16 cellular contexts compared by ENCODE assay signal in genomic region chr22:42642801-42643631, GRCh38. TPM values are rescaled to one million over a fixed set of nuclear protein-coding genes. Genes with fewer than 3 reads are reported as not detected.
DNase-seq lines count a peak whose midpoint lies in the region; ATAC-seq and TF ChIP-seq lines count a peak whose summit lies in the region.
"Had no signal": no experiment of that assay in that cellular context is flagged by ENCODE, and none has a peak within 500 bp of the region (broad histone marks: within the 10 kb centered on the region; RNA-seq: fewer than 3 reads in every experiment).

No MANE protein-coding gene starts in this region.

- no peak for TF ChIP-seq CTCF in osteoblast (IDR thresholded peaks at IDR 0.05; ENCODE audit: extremely low read depth, low read depth, low read length)

- H3K4me3 ChIP-seq in BLaER1 treated with 17β-estradiol and CSF1 and Interleukin-3, amounts not matched to agents 10 nM and 100 nM = no peak overlapping the region
- H3K4me3 ChIP-seq in osteoblast (ENCODE audit: insufficient read depth, low read length) = no peak overlapping the region
- H3K4me3 ChIP-seq: smooth muscle cell had no signal

- H3K27ac ChIP-seq in BLaER1 treated with 17β-estradiol and CSF1 and Interleukin-3, amounts not matched to agents 10 nM and 100 nM = peak overlapping the region in 6 of 11 experiments; percentile 3 to 59 (median 31); a peak in 3 of 22 replicates
- no peak overlapping the region for H3K27ac ChIP-seq in osteoblast (ENCODE audit: low read depth, low read length)
- H3K27ac ChIP-seq: foreskin keratinocyte had no signal

- no peaks in the 10 kb centered on the region for H3K9me3 ChIP-seq in BLaER1 treated with 17β-estradiol and CSF1 and Interleukin-3, amounts not matched to agents 10 nM and 100 nM (replicated peaks in 1 of 11)
- no peaks in the 10 kb centered on the region for H3K9me3 ChIP-seq in osteoblast (ENCODE audit: low read depth, low read length)

- no peaks in the 10 kb centered on the region for H3K27me3 ChIP-seq in BLaER1 treated with 17β-estradiol and CSF1 and Interleukin-3, amounts not matched to agents 10 nM and 100 nM
- no peaks in the 10 kb centered on the region for H3K27me3 ChIP-seq in osteoblast (ENCODE audit: insufficient read depth, low read length)
- H3K27me3 ChIP-seq: foreskin keratinocyte had no signal

- peaks cover 71 to 88% (median 81%) of the 10 kb centered on the region in 10 experiments for H3K4me1 ChIP-seq in BLaER1 treated with 17β-estradiol and CSF1 and Interleukin-3, amounts not matched to agents 10 nM and 100 nM
- H3K4me1 ChIP-seq in osteoblast (ENCODE audit: insufficient read depth, low read length) = peaks cover 37% of the 10 kb centered on the region

- peak overlapping the region in 6 of 11 experiments; percentile 8 to 53 (median 24); a peak in 6 of 22 replicates for H3K9ac ChIP-seq in BLaER1 treated with 17β-estradiol and CSF1 and Interleukin-3, amounts not matched to agents 10 nM and 100 nM

- ATAC-seq in GM19467 (IDR thresholded peaks at IDR 0.05; ENCODE audit: unreplicated experiment) = no peak
- ATAC-seq: foreskin keratinocyte had no signal

- peak overlapping the region; percentile 86 to 99 (median 96); a peak in 20 of 22 replicates for H3K4me2 ChIP-seq in BLaER1 treated with 17β-estradiol and CSF1 and Interleukin-3, amounts not matched to agents 10 nM and 100 nM
- no peak overlapping the region for H3K4me2 ChIP-seq in osteoblast (ENCODE audit: insufficient read depth, low read length)
- H3K4me2 ChIP-seq: smooth muscle cell had no signal

- H3K36me3 ChIP-seq in BLaER1 treated with 17β-estradiol and CSF1 and Interleukin-3, amounts not matched to agents 10 nM and 100 nM = no peaks in the 10 kb centered on the region
- H3K36me3 ChIP-seq in osteoblast (ENCODE audit: insufficient read depth, low read length) = no peaks in the 10 kb centered on the region

- DNase-seq in Kasumi-1 (lab: John Stamatoyannopoulos, UW) = peak; percentile 71 to 79
- DNase-seq in ecto neural progenitor cell (ENCODE audit: low spot score) = peak; percentile 42
- DNase-seq in osteoblast (ENCODE audit: insufficient read length, low spot score, missing footprints) = peak; percentile 19
- no peak for DNase-seq in effector CD8-positive, alpha-beta T cell (lab: John Stamatoyannopoulos, UW)
- DNase-seq in kidney glomerular epithelial cell (lab: John Stamatoyannopoulos, UW) = no peak
- DNase-seq in DMS 273 treated with DMSO at 0.1 percent for 48 hours (lab: John Stamatoyannopoulos, UW) = no peak
- DNase-seq: activated T-cell treated with anti-CD3 and anti-CD28 coated beads, Interleukin-2, amount 50 U/mL, for 1 hour; C1 segment of cervical spinal cord; foreskin keratinocyte; mesendoderm; NCI-H526 treated with DMSO at 0.1 percent for 48 hours; T-helper 2 cell had no signal

- H2AFZ ChIP-seq in osteoblast (ENCODE audit: low read length) = no peak overlapping the region

- peaks cover 95% of the 10 kb centered on the region for H3K79me2 ChIP-seq in osteoblast (ENCODE audit: insufficient read depth, low read length)

- H4K20me1 ChIP-seq in BLaER1 treated with 17β-estradiol and CSF1 and Interleukin-3, amounts not matched to agents 10 nM and 100 nM = peaks cover 63 to 99% (median 86%) of the 10 kb centered on the region in 11 experiments; a peak in 21 of 22 replicates
- H4K20me1 ChIP-seq in osteoblast (ENCODE audit: insufficient read depth, low read length) = peaks cover 53% of the 10 kb centered on the region

RNA-seq across cellular contexts. Expression of gene ATP5MGL, which starts 2.6 kb away (rescaled TPM):
- total RNA-seq in osteoblast = 0.72 and 1.2 TPM in 2 replicates
- total RNA-seq: M059J had no signal

RNA-seq across cellular contexts. Expression of gene CYB5R3, which starts 6.2 kb away (rescaled TPM):
- 84.3 and 86.9 TPM in 2 replicates for total RNA-seq in osteoblast

RNA-seq across cellular contexts. Expression of gene POLDIP3, which starts 28.3 kb away (rescaled TPM):
- total RNA-seq in osteoblast = 21.2 and 22.4 TPM in 2 replicates

Comparison
In these comparisons a context has a peak if more than half of its experiments do, and no peak if none do; other contexts are left out.
1. DNase-seq: peak in Kasumi-1 (2 of 2), ecto neural progenitor cell (single experiment) and osteoblast (single experiment); none in effector CD8-positive, alpha-beta T cell (single experiment), kidney glomerular epithelial cell (single experiment) and DMS 273 treated with DMSO at 0.1 percent for 48 hours (single experiment).